ENCODE assay signal across 14 cellular contexts in the genomic region with DNA sequence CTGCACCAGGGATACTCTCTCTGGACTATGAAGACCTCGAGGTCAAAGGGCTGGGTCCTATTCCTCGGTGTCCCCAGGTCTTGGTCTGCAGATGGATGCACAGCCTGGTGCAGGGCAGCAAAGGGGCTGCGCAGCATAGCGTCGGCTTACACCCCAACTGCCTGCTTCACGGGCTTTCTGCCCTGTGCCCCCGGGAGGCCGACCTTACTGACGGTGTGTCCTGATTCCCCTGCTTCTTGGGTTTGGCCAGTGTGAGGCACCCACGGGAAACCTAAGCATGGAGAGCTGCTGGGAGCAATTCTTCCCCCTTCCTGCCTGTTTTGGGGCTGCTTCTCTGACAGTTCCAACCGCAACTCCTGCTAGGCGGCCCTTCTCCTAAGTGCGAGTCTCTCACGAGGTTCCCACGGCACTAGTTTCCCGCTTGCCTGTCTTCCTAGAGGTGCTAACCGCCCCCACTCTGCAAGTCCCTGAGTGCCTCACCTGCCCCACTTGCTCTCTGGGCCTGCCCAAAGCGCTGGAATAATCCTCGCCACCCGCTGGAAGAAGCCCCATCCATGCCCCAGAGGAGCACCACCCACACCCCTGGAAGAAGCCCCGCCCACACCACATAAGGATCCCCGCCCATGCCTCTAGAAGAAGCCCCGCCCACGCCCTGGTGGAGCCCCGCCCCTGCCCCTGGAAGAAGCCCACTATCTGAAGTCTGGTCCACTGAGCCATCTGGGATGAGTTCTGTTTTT. TPM values are rescaled to one million over a fixed set of nuclear protein-coding genes. Genes with fewer than 3 reads are reported as not detected.
DNase-seq lines count a peak whose midpoint lies in the region; ATAC-seq and TF ChIP-seq lines count a peak whose summit lies in the region.
"Had no signal": no experiment of that assay in that cellular context is flagged by ENCODE, and none has a peak within 500 bp of the region (broad histone marks: within the 10 kb centered on the region; RNA-seq: fewer than 3 reads in every experiment).

No MANE protein-coding gene starts in this region.

- in situ Hi-C loops in ACHN (cut with HindIII; ENCODE audit: low pct_ligation_motif_present, low pct_unique_long_range_greater_than_20kb, low sequenced_read_pairs), result no loop called here

- WGBS in heart left ventricle, 4 donors, result 84 to 92% (median 85%) methylated on average over 19 to 25 of the region's 25 CpGs

- no peak for TF ChIP-seq CTCF in heart left ventricle (IDR thresholded peaks at IDR 0.05)
- TF ChIP-seq CTCF in NB4 (IDR thresholded peaks at IDR 0.05; ENCODE audit: low read depth, low read length), result no peak

- TF ChIP-seq POLR2A in heart left ventricle (IDR thresholded peaks at IDR 0.05) (no peak), NB4 (IDR thresholded peaks at IDR 0.05; ENCODE audit: extremely low read depth, insufficient read length) (no peak), erythroblast (IDR thresholded peaks at IDR 0.05; ENCODE audit: low read length) (no peak)

- H3K4me3 ChIP-seq in heart left ventricle, result no peak overlapping the region
- H3K4me3 ChIP-seq in NB4 (ENCODE audit: low read depth, low read length), result no peak overlapping the region
- H3K4me3 ChIP-seq: GM23248 had no signal

- no peak overlapping the region for H3K27ac ChIP-seq in heart left ventricle
- H3K27ac ChIP-seq: GM23248 had no signal

- H3K36me3 ChIP-seq in heart left ventricle, result no peaks in the 10 kb centered on the region

- no peak for DNase-seq in left ventricle myocardium superior
- no peak for DNase-seq in heart left ventricle
- peak; percentile 11 for DNase-seq in NB4 (ENCODE audit: low read depth)
- peak; percentile 24 to 53 for DNase-seq in erythroblast (lab: John Stamatoyannopoulos, UW)
- no peak for DNase-seq in ACHN
- no peak for DNase-seq in AG08396 (ENCODE audit: low spot score)
- DNase-seq: DMS153, GM23248, MV-4-11, naive B cell, SHP77 had no signal

- H3K9me3 ChIP-seq in heart left ventricle, result no peaks in the 10 kb centered on the region

- H3K4me1 ChIP-seq in heart left ventricle, result no peaks in the 10 kb centered on the region

- ATAC-seq in left ventricle myocardium superior (peak; percentile 28), heart left ventricle (no peak), HG03442 (IDR thresholded peaks at IDR 0.05; ENCODE audit: unreplicated experiment) (no peak), GM19463 (IDR thresholded peaks at IDR 0.05; ENCODE audit: unreplicated experiment) (no peak)

- no peaks in the 10 kb centered on the region for H3K27me3 ChIP-seq in heart left ventricle

- intact Hi-C loops in left ventricle myocardium superior (cut with micrococcal nuclease), result no loop called here
- intact Hi-C loops in heart left ventricle (cut with DNase I), result no loop called here

RNA-seq across cellular contexts. Expression of a gene that starts 54.0 kb away (rescaled TPM):
- total RNA-seq in left ventricle myocardium superior (7.9 TPM), heart left ventricle (10 to 100 TPM in 3 of 9 donors, 1 to 10 TPM in 6; 1.8 to 12.2 (median 5.0) TPM)
- 10 to 100 TPM in 1 of 2 donors, 1 to 10 TPM in 1; 1.4 to 27.5 TPM for polyA plus RNA-seq in heart left ventricle
- total RNA-seq: pulmonary artery endothelial cell had no signal
- polyA plus RNA-seq: GM23248 had no signal

Comparison
In these comparisons a context has a peak if more than half of its experiments do, and no peak if none do; other contexts are left out.
1. DNase-seq: peak in NB4 (single experiment) and erythroblast (2 of 2); none in left ventricle myocardium superior (single experiment), heart left ventricle (0 of 5), ACHN (single experiment) and AG08396 (single experiment).